ENCODE assay signal across 2 cellular contexts in the genomic region with DNA sequence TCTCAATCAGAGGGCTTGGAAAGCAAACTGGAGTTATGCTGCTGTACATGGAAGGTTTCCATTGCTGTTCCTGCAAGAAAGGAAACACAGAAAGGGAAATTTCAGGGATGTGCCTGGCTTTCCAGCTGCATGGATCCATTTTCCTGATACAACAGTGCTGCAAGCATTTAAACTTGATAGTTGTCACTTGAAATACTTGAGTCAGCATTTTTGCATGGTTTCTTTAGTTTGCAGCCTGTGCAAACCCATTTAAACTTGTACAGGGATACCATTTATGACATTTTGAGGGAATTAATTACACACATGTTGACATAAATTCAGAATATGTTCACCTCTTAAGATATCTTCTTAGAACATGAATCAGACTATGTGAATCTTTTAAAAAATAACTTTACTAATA.
A peak's percentile ranks its signal among the peaks of the same experiment; 100 is the strongest.
TF ChIP-seq lines count a peak whose summit lies in the region.

No MANE protein-coding gene starts in this region.

TF ChIP-seq in HepG2, 621 proteins besides CTCF, POLR2A, EP300 and RAD21 (continued from another document):
- TF ChIP-seq MAFF (IDR thresholded peaks at IDR 0.05; ENCODE audit: low read depth, low read length) (peak; percentile 96), ZFP1 (CRISPR knock-in tag; IDR thresholded peaks at IDR 0.05) (no peak)

TF ChIP-seq in K562, 482 proteins besides CTCF, POLR2A, EP300 and RAD21 (continued from another document):
- TF ChIP-seq MAFK (IDR thresholded peaks at IDR 0.05; ENCODE audit: low read length) (peak; percentile 88), C11orf30 (IDR thresholded peaks at IDR 0.05; ENCODE audit: low read depth) (peak; percentile 81), SMAD3 (CRISPR knock-in tag; conservative IDR thresholded peaks at IDR 0.05) (no peak), ZNF316 (IDR thresholded peaks at IDR 0.05) (peak; percentile 89), MAFG (tag; conservative IDR thresholded peaks at IDR 0.05) (peak; percentile 77), ZNF699 (CRISPR knock-in tag; IDR thresholded peaks at IDR 0.05; ENCODE audit: insufficient replicate concordance) (no peak), MAFF (IDR thresholded peaks at IDR 0.05; ENCODE audit: low read length) (peak; percentile 91)
- TF ChIP-seq, protein P1, sequence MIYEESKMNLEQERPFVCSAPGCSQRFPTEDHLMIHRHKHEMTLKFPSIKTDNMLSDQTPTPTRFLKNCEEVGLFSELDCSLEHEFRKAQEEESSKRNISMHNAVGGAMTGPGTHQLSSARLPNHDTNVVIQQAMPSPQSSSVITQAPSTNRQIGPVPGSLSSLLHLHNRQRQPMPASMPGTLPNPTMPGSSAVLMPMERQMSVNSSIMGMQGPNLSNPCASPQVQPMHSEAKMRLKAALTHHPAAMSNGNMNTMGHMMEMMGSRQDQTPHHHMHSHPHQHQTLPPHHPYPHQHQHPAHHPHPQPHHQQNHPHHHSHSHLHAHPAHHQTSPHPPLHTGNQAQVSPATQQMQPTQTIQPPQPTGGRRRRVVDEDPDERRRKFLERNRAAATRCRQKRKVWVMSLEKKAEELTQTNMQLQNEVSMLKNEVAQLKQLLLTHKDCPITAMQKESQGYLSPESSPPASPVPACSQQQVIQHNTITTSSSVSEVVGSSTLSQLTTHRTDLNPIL (CRISPR knock-in tag; IDR thresholded peaks at IDR 0.05): no peak
